In genomic region chr11:67318876-67319275, GRCh38 we compare ENCODE assay signal across 8 cellular contexts. TPM values are rescaled to one million over a fixed set of nuclear protein-coding genes. Genes with fewer than 3 reads are reported as not detected.
A peak's percentile ranks its signal among the peaks of the same experiment; 100 is the strongest.
DNase-seq lines count a peak whose midpoint lies in the region; ATAC-seq and TF ChIP-seq lines count a peak whose summit lies in the region.
"Not testable (repeated sequence)": the region's sequence is repeated elsewhere in the genome, so short reads cannot be mapped to it uniquely, and the experiment has no call there.

No MANE protein-coding gene starts in this region.

- not testable (repeated sequence) for H3K27me3 Mint-ChIP-seq in HFFc6 (ENCODE audit: insufficient read depth); T-helper 1 cell treated with Interleukin-12 subunit alpha and Interleukin-12 subunit beta and Interleukin-4 antibody, amounts not matched to agents 30 μg/mL and 1 μg/mL, for 36 hours (ENCODE audit: low read depth); activated T-helper 17 cell treated with anti-CD3 and anti-CD28 coated beads, Interleukin-2, amount 50 U/mL, for 72 hours; central memory CD8-positive, alpha-beta T cell; natural killer cell treated with Interleukin-12 subunit alpha and Interleukin-12 subunit beta and Interleukin-15 and Interleukin-18, amount 100 ng/mL, for 72 hours

- H3K4me3 ChIP-seq in AG10803 (ENCODE audit: low read length) = peak overlapping the region; percentile 95; the same call in 1 of the 2 replicates
- H3K4me3 ChIP-seq in iPS-15b (ENCODE audit: low read depth, low read length) = peak overlapping the region; percentile 85

- H3K9me3 Mint-ChIP-seq in HFFc6; T-helper 1 cell treated with Interleukin-12 subunit alpha and Interleukin-12 subunit beta and Interleukin-4 antibody, amounts not matched to agents 30 μg/mL and 1 μg/mL, for 36 hours; activated T-helper 17 cell treated with anti-CD3 and anti-CD28 coated beads, Interleukin-2, amount 50 U/mL, for 72 hours; central memory CD8-positive, alpha-beta T cell; natural killer cell treated with Interleukin-12 subunit alpha and Interleukin-12 subunit beta and Interleukin-15 and Interleukin-18, amount 100 ng/mL, for 72 hours; stimulated activated effector memory CD8-positive, alpha-beta T cell treated with anti-CD3 and anti-CD28 coated beads, Interleukin-12 subunit alpha, Interleukin-12 subunit beta, amount 100 ng/mL, for 72 hours: not testable (repeated sequence)

- H3K36me3 ChIP-seq in iPS-15b (ENCODE audit: control insufficient read depth, insufficient read depth, low read length) = not testable (repeated sequence)

- not testable (repeated sequence) for DNase-seq in AG10803 (ENCODE audit: low read depth); HFFc6; central memory CD8-positive, alpha-beta T cell (ENCODE audit: low spot score in 2 of 2); natural killer cell treated with Interleukin-12 subunit alpha and Interleukin-12 subunit beta and Interleukin-15 and Interleukin-18, amount 100 ng/mL, for 72 hours (ENCODE audit: low spot score); stimulated activated effector memory CD8-positive, alpha-beta T cell treated with anti-CD3 and anti-CD28 coated beads, Interleukin-12 subunit alpha, Interleukin-12 subunit beta, amount 100 ng/mL, for 72 hours (ENCODE audit: low spot score in 2 of 2)

- ATAC-seq in activated T-helper 17 cell treated with anti-CD3 and anti-CD28 coated beads, Interleukin-2, amount 50 U/mL, for 72 hours (replicated peaks); central memory CD8-positive, alpha-beta T cell (replicated peaks; ENCODE audit: extremely low read depth, poor library complexity, severe bottlenecking); natural killer cell treated with Interleukin-12 subunit alpha and Interleukin-12 subunit beta and Interleukin-15 and Interleukin-18, amount 100 ng/mL, for 72 hours; stimulated activated effector memory CD8-positive, alpha-beta T cell treated with anti-CD3 and anti-CD28 coated beads, Interleukin-12 subunit alpha, Interleukin-12 subunit beta, amount 100 ng/mL, for 72 hours: not testable (repeated sequence)

- H3K4me1 Mint-ChIP-seq in HFFc6 (ENCODE audit: low read depth) = peaks cover 16% of the 10 kb centered on the region
- H3K4me1 Mint-ChIP-seq in T-helper 1 cell treated with Interleukin-12 subunit alpha and Interleukin-12 subunit beta and Interleukin-4 antibody, amounts not matched to agents 30 μg/mL and 1 μg/mL, for 36 hours (ENCODE audit: low read depth) = peaks cover 27% of the 10 kb centered on the region
- peaks cover 18% of the 10 kb centered on the region for H3K4me1 Mint-ChIP-seq in activated T-helper 17 cell treated with anti-CD3 and anti-CD28 coated beads, Interleukin-2, amount 50 U/mL, for 72 hours
- H3K4me1 Mint-ChIP-seq in central memory CD8-positive, alpha-beta T cell = peaks cover 25% of the 10 kb centered on the region
- H3K4me1 Mint-ChIP-seq in natural killer cell treated with Interleukin-12 subunit alpha and Interleukin-12 subunit beta and Interleukin-15 and Interleukin-18, amount 100 ng/mL, for 72 hours (ENCODE audit: low read depth in 2 of 2) = peaks cover 16 to 21% of the 10 kb centered on the region in 2 donors
- H3K4me1 Mint-ChIP-seq in stimulated activated effector memory CD8-positive, alpha-beta T cell treated with anti-CD3 and anti-CD28 coated beads, Interleukin-12 subunit alpha, Interleukin-12 subunit beta, amount 100 ng/mL, for 72 hours = peaks cover 19% of the 10 kb centered on the region

- TF ChIP-seq CTCF in AG10803 (conservative IDR thresholded peaks at IDR 0.05; ENCODE audit: low read length); HFFc6 (IDR thresholded peaks at IDR 0.05): not testable (repeated sequence)

- H3K27me3 ChIP-seq in iPS-15b (ENCODE audit: control insufficient read depth, insufficient read depth, low read length) = peaks cover 28% of the 10 kb centered on the region

- not testable (repeated sequence) for H3K4me1 ChIP-seq in iPS-15b (ENCODE audit: control insufficient read depth, insufficient read depth, low read length)

- H3K27ac Mint-ChIP-seq in HFFc6; T-helper 1 cell treated with Interleukin-12 subunit alpha and Interleukin-12 subunit beta and Interleukin-4 antibody, amounts not matched to agents 30 μg/mL and 1 μg/mL, for 36 hours; central memory CD8-positive, alpha-beta T cell (ENCODE audit: low read depth); stimulated activated effector memory CD8-positive, alpha-beta T cell treated with anti-CD3 and anti-CD28 coated beads, Interleukin-12 subunit alpha, Interleukin-12 subunit beta, amount 100 ng/mL, for 72 hours: not testable (repeated sequence)
- H3K27ac Mint-ChIP-seq in activated T-helper 17 cell treated with anti-CD3 and anti-CD28 coated beads, Interleukin-2, amount 50 U/mL, for 72 hours = peak overlapping the region; percentile 39
- peak overlapping the region in 1 of 2 donors; percentile 28 for H3K27ac Mint-ChIP-seq in natural killer cell treated with Interleukin-12 subunit alpha and Interleukin-12 subunit beta and Interleukin-15 and Interleukin-18, amount 100 ng/mL, for 72 hours

- H3K9me3 ChIP-seq in iPS-15b (ENCODE audit: control insufficient read depth, insufficient read depth, low read length) = not testable (repeated sequence)

- H3K9ac ChIP-seq in iPS-15b (ENCODE audit: low read depth, low read length) = not testable (repeated sequence)

- H3K4me3 Mint-ChIP-seq in HFFc6 = peak overlapping the region; percentile 92
- H3K4me3 Mint-ChIP-seq in T-helper 1 cell treated with Interleukin-12 subunit alpha and Interleukin-12 subunit beta and Interleukin-4 antibody, amounts not matched to agents 30 μg/mL and 1 μg/mL, for 36 hours = peak overlapping the region; percentile 99
- H3K4me3 Mint-ChIP-seq in activated T-helper 17 cell treated with anti-CD3 and anti-CD28 coated beads, Interleukin-2, amount 50 U/mL, for 72 hours = peak overlapping the region; percentile 84
- peak overlapping the region; percentile 96 for H3K4me3 Mint-ChIP-seq in central memory CD8-positive, alpha-beta T cell
- peak overlapping the region; percentile 98 for H3K4me3 Mint-ChIP-seq in natural killer cell treated with Interleukin-12 subunit alpha and Interleukin-12 subunit beta and Interleukin-15 and Interleukin-18, amount 100 ng/mL, for 72 hours
- H3K4me3 Mint-ChIP-seq in stimulated activated effector memory CD8-positive, alpha-beta T cell treated with anti-CD3 and anti-CD28 coated beads, Interleukin-12 subunit alpha, Interleukin-12 subunit beta, amount 100 ng/mL, for 72 hours = peak overlapping the region; percentile 96

- not testable (repeated sequence) for H3K36me3 Mint-ChIP-seq in HFFc6 (ENCODE audit: low read depth); T-helper 1 cell treated with Interleukin-12 subunit alpha and Interleukin-12 subunit beta and Interleukin-4 antibody, amounts not matched to agents 30 μg/mL and 1 μg/mL, for 36 hours (ENCODE audit: low read depth); activated T-helper 17 cell treated with anti-CD3 and anti-CD28 coated beads, Interleukin-2, amount 50 U/mL, for 72 hours (ENCODE audit: low read depth); natural killer cell treated with Interleukin-12 subunit alpha and Interleukin-12 subunit beta and Interleukin-15 and Interleukin-18, amount 100 ng/mL, for 72 hours
- peaks cover 10% of the 10 kb centered on the region for H3K36me3 Mint-ChIP-seq in central memory CD8-positive, alpha-beta T cell (ENCODE audit: insufficient read depth)
- H3K36me3 Mint-ChIP-seq in stimulated activated effector memory CD8-positive, alpha-beta T cell treated with anti-CD3 and anti-CD28 coated beads, Interleukin-12 subunit alpha, Interleukin-12 subunit beta, amount 100 ng/mL, for 72 hours = peaks cover 14% of the 10 kb centered on the region

RNA-seq across cellular contexts. Expression of gene SSH3, which starts 15.5 kb away (rescaled TPM):
- total RNA-seq in HFFc6 (2021; fragmentation: NEBNext Ultra II Directional; extraction: Animal tissue kit (Norgen Biotek cat#: 25700)) = 10 to 100 TPM; 17.0 to 28.7 (median 22.6) TPM
- total RNA-seq in activated T-helper 17 cell treated with anti-CD3 and anti-CD28 coated beads, Interleukin-2, amount 50 U/mL, for 72 hours = 10 to 100 TPM; 15.8 to 22.0 TPM
- 10 to 100 TPM; 19.2 to 32.3 TPM for total RNA-seq in natural killer cell treated with Interleukin-12 subunit alpha and Interleukin-12 subunit beta and Interleukin-15 and Interleukin-18, amount 100 ng/mL, for 72 hours

RNA-seq across cellular contexts. Expression of gene ANKRD13D, which starts 29.8 kb away (rescaled TPM):
- total RNA-seq in HFFc6 (2021; fragmentation: NEBNext Ultra II Directional; extraction: Animal tissue kit (Norgen Biotek cat#: 25700)) = 10 to 100 TPM; 24.7 to 34.6 (median 26.4) TPM
- total RNA-seq in activated T-helper 17 cell treated with anti-CD3 and anti-CD28 coated beads, Interleukin-2, amount 50 U/mL, for 72 hours = 100 to 1,000 TPM; 102 to 137 TPM
- total RNA-seq in natural killer cell treated with Interleukin-12 subunit alpha and Interleukin-12 subunit beta and Interleukin-15 and Interleukin-18, amount 100 ng/mL, for 72 hours = 100 to 1,000 TPM; 182 to 231 TPM

RNA-seq across cellular contexts. Expression of gene POLD4, which starts 34.5 kb away (rescaled TPM):
- 10 to 100 TPM; 69.1 to 80.7 (median 70.9) TPM for total RNA-seq in HFFc6 (2021; fragmentation: NEBNext Ultra II Directional; extraction: Animal tissue kit (Norgen Biotek cat#: 25700))
- total RNA-seq in activated T-helper 17 cell treated with anti-CD3 and anti-CD28 coated beads, Interleukin-2, amount 50 U/mL, for 72 hours = 10 to 100 TPM; 32.4 to 60.2 TPM
- total RNA-seq in natural killer cell treated with Interleukin-12 subunit alpha and Interleukin-12 subunit beta and Interleukin-15 and Interleukin-18, amount 100 ng/mL, for 72 hours = 10 to 100 TPM; 25.7 to 46.4 TPM

RNA-seq across cellular contexts. Expression of gene GRK2, which starts 52.6 kb away (rescaled TPM):
- total RNA-seq in HFFc6 (2021; fragmentation: NEBNext Ultra II Directional; extraction: Animal tissue kit (Norgen Biotek cat#: 25700)) = 10 to 100 TPM; 26.2 to 35.5 (median 32.1) TPM
- 100 to 1,000 TPM; 197 to 265 TPM for total RNA-seq in activated T-helper 17 cell treated with anti-CD3 and anti-CD28 coated beads, Interleukin-2, amount 50 U/mL, for 72 hours
- 100 to 1,000 TPM; 394 to 432 TPM for total RNA-seq in natural killer cell treated with Interleukin-12 subunit alpha and Interleukin-12 subunit beta and Interleukin-15 and Interleukin-18, amount 100 ng/mL, for 72 hours

RNA-seq across cellular contexts. Expression of gene CLCF1, which starts 54.5 kb away (rescaled TPM):
- 10 to 100 TPM in 4 of 6 experiments, 1 to 10 TPM in 2; 8.9 to 12.8 (median 10.5) TPM for total RNA-seq in HFFc6 (2021; fragmentation: NEBNext Ultra II Directional; extraction: Animal tissue kit (Norgen Biotek cat#: 25700))
- total RNA-seq in activated T-helper 17 cell treated with anti-CD3 and anti-CD28 coated beads, Interleukin-2, amount 50 U/mL, for 72 hours = 1 to 10 TPM in 1 of 2 donors, under 1 TPM in 1; 0.22 to 1.1 TPM
- 1 to 10 TPM; 1.4 to 3.3 TPM for total RNA-seq in natural killer cell treated with Interleukin-12 subunit alpha and Interleukin-12 subunit beta and Interleukin-15 and Interleukin-18, amount 100 ng/mL, for 72 hours
